ENCODE assay signal across 1 cellular context in genomic region chr5:178203670-178204204, GRCh38.
TF ChIP-seq lines count a peak whose summit lies in the region.

No MANE protein-coding gene starts in this region.

TF ChIP-seq in HEK293, 187 proteins besides CTCF, POLR2A, EP300 and RAD21 (continued from another document):
- TF ChIP-seq, protein P1, sequence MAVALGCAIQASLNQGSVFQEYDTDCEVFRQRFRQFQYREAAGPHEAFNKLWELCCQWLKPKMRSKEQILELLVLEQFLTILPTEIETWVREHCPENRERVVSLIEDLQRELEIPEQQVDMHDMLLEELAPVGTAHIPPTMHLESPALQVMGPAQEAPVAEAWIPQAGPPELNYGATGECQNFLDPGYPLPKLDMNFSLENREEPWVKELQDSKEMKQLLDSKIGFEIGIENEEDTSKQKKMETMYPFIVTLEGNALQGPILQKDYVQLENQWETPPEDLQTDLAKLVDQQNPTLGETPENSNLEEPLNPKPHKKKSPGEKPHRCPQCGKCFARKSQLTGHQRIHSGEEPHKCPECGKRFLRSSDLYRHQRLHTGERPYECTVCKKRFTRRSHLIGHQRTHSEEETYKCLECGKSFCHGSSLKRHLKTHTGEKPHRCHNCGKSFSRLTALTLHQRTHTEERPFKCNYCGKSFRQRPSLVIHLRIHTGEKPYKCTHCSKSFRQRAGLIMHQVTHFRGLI (tag by site-specific recombination; IDR thresholded peaks at IDR 0.05): peak; percentile 45; the same call in 1 of the 2 replicates
- TF ChIP-seq ZNF48 (tag by site-specific recombination; IDR thresholded peaks at IDR 0.05) (no peak), ZNF843 (tag by site-specific recombination; IDR thresholded peaks at IDR 0.05) (no peak), MYNN (tag by site-specific recombination; IDR thresholded peaks at IDR 0.05; ENCODE audit: borderline replicate concordance) (no peak), KLF9 (tag by site-specific recombination; IDR thresholded peaks at IDR 0.05; ENCODE audit: low read depth) (peak; percentile 30), BCL6B (tag by site-specific recombination; IDR thresholded peaks at IDR 0.05) (0 out of 2 replicates have a peak, but pooled peaks have one; percentile 28)
- TF ChIP-seq, protein P2, sequence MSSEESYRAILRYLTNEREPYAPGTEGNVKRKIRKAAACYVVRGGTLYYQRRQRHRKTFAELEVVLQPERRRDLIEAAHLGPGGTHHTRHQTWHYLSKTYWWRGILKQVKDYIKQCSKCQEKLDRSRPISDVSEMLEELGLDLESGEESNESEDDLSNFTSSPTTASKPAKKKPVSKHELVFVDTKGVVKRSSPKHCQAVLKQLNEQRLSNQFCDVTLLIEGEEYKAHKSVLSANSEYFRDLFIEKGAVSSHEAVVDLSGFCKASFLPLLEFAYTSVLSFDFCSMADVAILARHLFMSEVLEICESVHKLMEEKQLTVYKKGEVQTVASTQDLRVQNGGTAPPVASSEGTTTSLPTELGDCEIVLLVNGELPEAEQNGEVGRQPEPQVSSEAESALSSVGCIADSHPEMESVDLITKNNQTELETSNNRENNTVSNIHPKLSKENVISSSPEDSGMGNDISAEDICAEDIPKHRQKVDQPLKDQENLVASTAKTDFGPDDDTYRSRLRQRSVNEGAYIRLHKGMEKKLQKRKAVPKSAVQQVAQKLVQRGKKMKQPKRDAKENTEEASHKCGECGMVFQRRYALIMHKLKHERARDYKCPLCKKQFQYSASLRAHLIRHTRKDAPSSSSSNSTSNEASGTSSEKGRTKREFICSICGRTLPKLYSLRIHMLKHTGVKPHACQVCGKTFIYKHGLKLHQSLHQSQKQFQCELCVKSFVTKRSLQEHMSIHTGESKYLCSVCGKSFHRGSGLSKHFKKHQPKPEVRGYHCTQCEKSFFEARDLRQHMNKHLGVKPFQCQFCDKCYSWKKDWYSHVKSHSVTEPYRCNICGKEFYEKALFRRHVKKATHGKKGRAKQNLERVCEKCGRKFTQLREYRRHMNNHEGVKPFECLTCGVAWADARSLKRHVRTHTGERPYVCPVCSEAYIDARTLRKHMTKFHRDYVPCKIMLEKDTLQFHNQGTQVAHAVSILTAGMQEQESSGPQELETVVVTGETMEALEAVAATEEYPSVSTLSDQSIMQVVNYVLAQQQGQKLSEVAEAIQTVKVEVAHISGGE (tag by site-specific recombination; conservative IDR thresholded peaks at IDR 0.05; ENCODE audit: low read depth): peak; percentile 89
